In genomic region chr5:154002511-154003020, GRCh38 we compare ENCODE assay signal across 26 cellular contexts. TPM values are rescaled to one million over a fixed set of nuclear protein-coding genes. Genes with fewer than 3 reads are reported as not detected.
DNase-seq lines count a peak whose midpoint lies in the region; ATAC-seq and TF ChIP-seq lines count a peak whose summit lies in the region.
"Had no signal": no experiment of that assay in that cellular context is flagged by ENCODE, and none has a peak within 500 bp of the region (broad histone marks: within the 10 kb centered on the region; RNA-seq: fewer than 3 reads in every experiment).

No MANE protein-coding gene starts in this region.

- peak overlapping the region; percentile 8 to 62 for H3K27ac ChIP-seq in breast epithelium
- H3K27ac ChIP-seq in mammary epithelial cell (ENCODE audit: insufficient read depth, low read depth, low read length): no peak overlapping the region
- peak overlapping the region; percentile 58 to 75 for H3K27ac ChIP-seq in right atrium auricular region
- H3K27ac ChIP-seq in sigmoid colon: peak overlapping the region in 3 of 4 donors; percentile 55 to 75 (median 57)
- H3K27ac ChIP-seq in uterus: peak overlapping the region; percentile 49 to 67
- H3K27ac ChIP-seq in testis: no peak overlapping the region
- no peak overlapping the region for H3K27ac ChIP-seq in tibial artery
- H3K27ac ChIP-seq: GM23248, HL-60, ovary, thoracic aorta had no signal

- in situ Hi-C loops in mammary epithelial cell (cut with MboI; ENCODE audit: low sequenced_read_pairs in 2 of 2): no loop called here

- H3K36me3 ChIP-seq in breast epithelium (peaks cover 9% of the 10 kb centered on the region), mammary epithelial cell (ENCODE audit: insufficient read depth, low read length) (no peaks in the 10 kb centered on the region), right atrium auricular region (peaks cover 15% of the 10 kb centered on the region), sigmoid colon (peaks cover 0 to 22% (median 0%) of the 10 kb centered on the region in 4 donors), uterus (no peaks in the 10 kb centered on the region), testis (ENCODE audit: low read depth, missing control alignments) (no peaks in the 10 kb centered on the region), tibial artery (peaks cover 30 to 40% (median 35%) of the 10 kb centered on the region in 3 donors)
- H3K36me3 ChIP-seq: ovary had no signal

- no peak for TF ChIP-seq EP300 in sigmoid colon (IDR thresholded peaks at IDR 0.05)

- intact Hi-C loops in breast epithelium (cut with DNase I; ENCODE audit: low total_unique reads) (no loop called here), mammary epithelial cell (cut with micrococcal nuclease) (no loop called here), sigmoid colon (cut with DNase I) (no loop called here), uterus (cut with DNase I; ENCODE audit: low total_unique reads) (no loop called here), testis (cut with DNase I; ENCODE audit: low total_unique reads) (no loop called here), tibial artery (cut with DNase I; ENCODE audit: low total_unique reads) (no loop called here)

- dilution Hi-C loops in mammary epithelial cell (cut with HindIII; ENCODE audit: low sequenced_read_pairs): no loop called here

- no peak overlapping the region for H3K9ac ChIP-seq in mammary epithelial cell (ENCODE audit: insufficient read depth, low read length)
- H3K9ac ChIP-seq: GM23248 had no signal

- WGBS in mammary epithelial cell (ENCODE audit: low coverage, missing lambda C conversion rate): 99% methylated on average over 7 of the region's 7 CpGs
- 78 to 82% methylated on average over 7 of the region's 7 CpGs for WGBS in sigmoid colon, 2 donors
- 81 to 87% methylated on average over 7 of the region's 7 CpGs for WGBS in testis, 2 donors

- no peaks in the 10 kb centered on the region for H4K20me1 ChIP-seq in mammary epithelial cell (ENCODE audit: insufficient read depth, low read length)

- TF ChIP-seq POLR2A in breast epithelium (IDR thresholded peaks at IDR 0.05) (no peak), sigmoid colon (IDR thresholded peaks at IDR 0.05) (no peak), uterus (IDR thresholded peaks at IDR 0.05) (no peak), testis (IDR thresholded peaks at IDR 0.05) (no peak)

- ATAC-seq in HG03571 (IDR thresholded peaks at IDR 0.05; ENCODE audit: unreplicated experiment): no peak
- ATAC-seq: CD8-positive, alpha-beta T cell; GM12878; naive thymus-derived CD4-positive, alpha-beta T cell; stimulated activated effector memory CD8-positive, alpha-beta T cell treated with anti-CD3 and anti-CD28 coated beads, Interleukin-12 subunit alpha, Interleukin-12 subunit beta, amount 100 ng/mL, for 72 hours had no signal

- H3K79me2 ChIP-seq in mammary epithelial cell (ENCODE audit: insufficient read depth, low read length): no peaks in the 10 kb centered on the region

- H3K4me3 ChIP-seq in breast epithelium: no peak overlapping the region
- no peak overlapping the region for H3K4me3 ChIP-seq in mammary epithelial cell (replicated peaks in 1 of 3; ENCODE audit: insufficient read depth in 1 of 3, low read depth in 2 of 3, low read length in 3 of 3)
- H3K4me3 ChIP-seq in right atrium auricular region: no peak overlapping the region
- no peak overlapping the region for H3K4me3 ChIP-seq in sigmoid colon
- H3K4me3 ChIP-seq in uterus: no peak overlapping the region
- H3K4me3 ChIP-seq in testis: no peak overlapping the region
- H3K4me3 ChIP-seq in tibial artery: no peak overlapping the region
- H3K4me3 ChIP-seq: GM12878, GM23248, ovary, thoracic aorta had no signal

- H3K27me3 ChIP-seq in breast epithelium (no peaks in the 10 kb centered on the region), mammary epithelial cell (ENCODE audit: insufficient read depth, low read length) (no peaks in the 10 kb centered on the region), right atrium auricular region (no peaks in the 10 kb centered on the region), sigmoid colon (no peaks in the 10 kb centered on the region), uterus (no peaks in the 10 kb centered on the region), testis (no peaks in the 10 kb centered on the region), tibial artery (no peaks in the 10 kb centered on the region)
- H3K27me3 ChIP-seq: ovary had no signal

- H3K4me2 ChIP-seq in mammary epithelial cell (ENCODE audit: insufficient read depth, low read depth, low read length): no peak overlapping the region

- TF ChIP-seq CTCF in breast epithelium (IDR thresholded peaks at IDR 0.05) (no peak), mammary epithelial cell (conservative IDR thresholded peaks at IDR 0.05 in 1 of 2, IDR thresholded peaks at IDR 0.05 in 1 of 2; ENCODE audit: extremely low read depth in 1 of 2, insufficient read depth in 1 of 2, low read depth in 1 of 2, low read length in 2 of 2) (no peak), right atrium auricular region (IDR thresholded peaks at IDR 0.05) (no peak), sigmoid colon (IDR thresholded peaks at IDR 0.05) (no peak), uterus (IDR thresholded peaks at IDR 0.05) (no peak), testis (IDR thresholded peaks at IDR 0.05) (no peak), tibial artery (IDR thresholded peaks at IDR 0.05) (no peak)

- H3K9me3 ChIP-seq in breast epithelium: no peaks in the 10 kb centered on the region
- H3K9me3 ChIP-seq in mammary epithelial cell (replicated peaks; ENCODE audit: insufficient read depth, low read length): no peaks in the 10 kb centered on the region
- no peaks in the 10 kb centered on the region for H3K9me3 ChIP-seq in right atrium auricular region
- H3K9me3 ChIP-seq in sigmoid colon: no peaks in the 10 kb centered on the region
- no peaks in the 10 kb centered on the region for H3K9me3 ChIP-seq in uterus
- no peaks in the 10 kb centered on the region for H3K9me3 ChIP-seq in testis
- H3K9me3 ChIP-seq in tibial artery: no peaks in the 10 kb centered on the region
- H3K9me3 ChIP-seq: ovary, thoracic aorta had no signal

- BruUV-seq in mammary epithelial cell (replicated peaks; lab: Mats Ljungman, UMichigan): no TSS peak

- H3K4me1 ChIP-seq in breast epithelium (no peaks in the 10 kb centered on the region), mammary epithelial cell (ENCODE audit: insufficient read depth, low read length) (peaks cover 6% of the 10 kb centered on the region), right atrium auricular region (peaks cover 0 to 13% of the 10 kb centered on the region in 2 donors), sigmoid colon (peaks cover 0 to 6% (median 0%) of the 10 kb centered on the region in 4 donors), uterus (no peaks in the 10 kb centered on the region), testis (no peaks in the 10 kb centered on the region), tibial artery (no peaks in the 10 kb centered on the region)

- DNase-seq in breast epithelium (ENCODE audit: low spot score in 2 of 2) (no peak), mammary epithelial cell (no peak), right atrium auricular region (ENCODE audit: low spot score) (no peak), sigmoid colon (no peak), uterus (no peak), testis (no peak), tibial artery (no peak)
- DNase-seq: activated CD4-positive, alpha-beta T cell treated with anti-CD3 and anti-CD28 coated beads, Interleukin-2, amount 50 U/mL, for 48 hours; activated CD4-positive, CD25-positive, alpha-beta regulatory T cell; activated CD8-positive, alpha-beta memory T cell treated with anti-CD3 and anti-CD28 coated beads, Interleukin-2, amount 50 U/mL, for 48 hours; AML-193; CD8-positive, alpha-beta T cell; foreskin fibroblast; naive thymus-derived CD4-positive, alpha-beta T cell; NCI-H1092; NCI-H1930; NCI-H226; NCI-H774; stimulated activated CD4-positive, alpha-beta T cell treated with anti-CD3 and anti-CD28 coated beads, Interleukin-1b, Interleukin-23, amount 100 ng/mL, for 48 hours had no signal

- H2AFZ ChIP-seq in mammary epithelial cell (ENCODE audit: low read depth, low read length): no peak overlapping the region
- H2AFZ ChIP-seq: GM23248 had no signal

- CTCF ChIA-PET in mammary epithelial cell (lab: Charles Lee; ENCODE audit: low non-redundant PET): no interaction called here

RNA-seq across cellular contexts. Expression of gene FAM114A2, which starts 36.1 kb away (rescaled TPM):
- 10 to 100 TPM; 21.6 to 32.1 (median 22.0) TPM for total RNA-seq in breast epithelium
- total RNA-seq in mammary epithelial cell: 10 to 100 TPM; 23.5 to 25.2 TPM
- polyA plus RNA-seq in mammary epithelial cell: 11.6 TPM
- polyA minus RNA-seq in mammary epithelial cell: 5.9 TPM
- 10 to 100 TPM; 11.1 to 18.5 TPM for total RNA-seq in right atrium auricular region
- total RNA-seq in sigmoid colon: 10 to 100 TPM; 14.3 to 41.0 (median 24.7) TPM
- polyA plus RNA-seq in sigmoid colon: 10 to 100 TPM in 1 of 3 donors, 1 to 10 TPM in 2; 4.9 to 12.2 (median 7.2) TPM
- total RNA-seq in uterus: 10 to 100 TPM; 26.9 to 71.3 (median 43.9) TPM
- 10 to 100 TPM; 36.1 to 45.5 TPM for total RNA-seq in testis
- 82.1 TPM for polyA plus RNA-seq in testis (ENCODE audit: insufficient read depth, low read depth, low replicate concordance)

RNA-seq across cellular contexts. Expression of gene MFAP3, which starts 36.2 kb away (rescaled TPM):
- total RNA-seq in breast epithelium (10 to 100 TPM; 39.3 to 47.9 (median 43.0) TPM), mammary epithelial cell (100 to 1,000 TPM in 1 of 2 donors, 10 to 100 TPM in 1; 32.4 to 118 TPM), right atrium auricular region (10 to 100 TPM; 34.3 to 72.4 TPM), sigmoid colon (10 to 100 TPM; 25.7 to 34.6 (median 29.8) TPM), uterus (100 to 1,000 TPM in 1 of 4 donors, 10 to 100 TPM in 3; 39.0 to 152 (median 63.3) TPM), testis (10 to 100 TPM; 30.0 to 31.5 TPM)
- polyA plus RNA-seq in mammary epithelial cell (34.8 TPM), sigmoid colon (10 to 100 TPM in 1 of 3 donors, 1 to 10 TPM in 2; 2.4 to 12.1 (median 2.8) TPM), testis (ENCODE audit: insufficient read depth, low read depth, low replicate concordance) (18.5 TPM)
- polyA minus RNA-seq in mammary epithelial cell: 38.5 TPM

Comparison
In these comparisons a context has a peak if more than half of its experiments do, and no peak if none do; other contexts are left out.
1. H3K27ac ChIP-seq: peak in breast epithelium (2 of 2), right atrium auricular region (2 of 2), sigmoid colon (3 of 4) and uterus (2 of 2); none in mammary epithelial cell (single experiment), testis (0 of 2) and tibial artery (0 of 2).